Comparison of ENCODE assay signal across 21 cellular contexts in genomic region chr5:113265190-113265589, GRCh38.
DNase-seq lines count a peak whose midpoint lies in the region; ATAC-seq and TF ChIP-seq lines count a peak whose summit lies in the region.
"Had no signal": no experiment of that assay in that cellular context is flagged by ENCODE, and none has a peak within 500 bp of the region (broad histone marks: within the 10 kb centered on the region; RNA-seq: fewer than 3 reads in every experiment).

No MANE protein-coding gene starts in this region.

- DNase-seq in RWPE1 (ENCODE audit: low spot score) (no peak), glutamatergic neuron (no peak), NCI-H524 (lab: John Stamatoyannopoulos, UW) (no peak), SIG-M5 treated with dmso at 0.1 percent for 504 hours (lab: John Stamatoyannopoulos, UW; ENCODE audit: unreplicated experiment) (no peak)
- DNase-seq: C1 segment of cervical spinal cord, COR-L47, GM23248, KG1, MM.1S, NCI-H2029, NCI-H446, NCI-H526, SJCRH30 had no signal

- peaks cover 45% of the 10 kb centered on the region for H3K4me1 ChIP-seq in HEK293 (ENCODE audit: control insufficient read depth, insufficient read depth, low read length)
- H3K4me1 ChIP-seq in parathyroid adenoma: peaks cover 77% of the 10 kb centered on the region
- H3K4me1 ChIP-seq: A549 had no signal

- H3K27ac ChIP-seq in HEK293 (ENCODE audit: extremely low read depth, low read depth, low read length) (no peak overlapping the region), RWPE1 (peak overlapping the region; percentile 75), parathyroid adenoma (peak overlapping the region; percentile 79)
- H3K27ac ChIP-seq: A549, GM23248, SJCRH30 had no signal

- POLR2A ChIA-PET in HEK293 (lab: Yijun Ruan, JAX): no interaction called here
- POLR2A ChIA-PET in RWPE1 (lab: Yijun Ruan, JAX; ENCODE audit: low non-redundant PET): no interaction called here

- no peak for ATAC-seq in GM19328 (IDR thresholded peaks at IDR 0.05; ENCODE audit: unreplicated experiment)
- ATAC-seq: A549, Panc1, SK-N-SH treated with all-trans-retinoic acid at 6 μM for 48 hours had no signal

- peak overlapping the region; percentile 5 for H3K4me3 Mint-ChIP-seq in glutamatergic neuron (ENCODE audit: unreplicated experiment)
- H3K4me3 Mint-ChIP-seq: CD4-positive, alpha-beta memory T cell had no signal

- H3K9me3 Mint-ChIP-seq in glutamatergic neuron (ENCODE audit: unreplicated experiment): peaks cover 3% of the 10 kb centered on the region

- H3K27ac Mint-ChIP-seq in glutamatergic neuron (ENCODE audit: unreplicated experiment): no peak overlapping the region
- H3K27ac Mint-ChIP-seq: CD4-positive, alpha-beta memory T cell had no signal

- no peaks in the 10 kb centered on the region for H3K36me3 ChIP-seq in HEK293 (ENCODE audit: control insufficient read depth in 2 of 2, insufficient read depth in 1 of 2, low read length in 2 of 2)
- no peaks in the 10 kb centered on the region for H3K36me3 ChIP-seq in parathyroid adenoma (ENCODE audit: control insufficient read depth, insufficient read depth, low read length)
- H3K36me3 ChIP-seq: HAP-1, SJCRH30 had no signal

- H3K4me2 ChIP-seq in parathyroid adenoma (ENCODE audit: low read length): peak overlapping the region; percentile 24
- H3K4me2 ChIP-seq: A549 had no signal

- TF ChIP-seq CTCF in HEK293 (tag by site-specific recombination; IDR thresholded peaks at IDR 0.05) (no peak), RWPE1 (conservative IDR thresholded peaks at IDR 0.05; ENCODE audit: low read depth) (no peak), glutamatergic neuron (IDR thresholded peaks at IDR 0.05; ENCODE audit: partially characterized antibody, unreplicated experiment) (no peak), parathyroid adenoma (IDR thresholded peaks at IDR 0.05) (no peak)

- peaks cover 74% of the 10 kb centered on the region for H3K79me2 ChIP-seq in parathyroid adenoma

- H3K9me3 ChIP-seq in HEK293 (ENCODE audit: control insufficient read depth, insufficient read depth, low read depth, low read length) (no peaks in the 10 kb centered on the region), parathyroid adenoma (ENCODE audit: control insufficient read depth, low read length) (no peaks in the 10 kb centered on the region)
- H3K9me3 ChIP-seq: A549, HAP-1 had no signal

- peaks cover 38% of the 10 kb centered on the region for H3K4me1 Mint-ChIP-seq in glutamatergic neuron (ENCODE audit: low read depth, unreplicated experiment)

- no peaks in the 10 kb centered on the region for H3K36me3 Mint-ChIP-seq in glutamatergic neuron (ENCODE audit: unreplicated experiment)
- H3K36me3 Mint-ChIP-seq: CD4-positive, alpha-beta memory T cell had no signal

- no peak overlapping the region for H3K9ac ChIP-seq in parathyroid adenoma
- H3K9ac ChIP-seq: GM23248 had no signal

- H3K27me3 ChIP-seq in parathyroid adenoma (ENCODE audit: control insufficient read depth, insufficient read depth, low read length): no peaks in the 10 kb centered on the region
- H3K27me3 ChIP-seq: SJCRH30 had no signal

- no peak overlapping the region for H2AFZ ChIP-seq in parathyroid adenoma
- H2AFZ ChIP-seq: GM23248 had no signal

- CTCF ChIA-PET in HEK293 (lab: Yijun Ruan, JAX): interaction anchor here (0.6 kb wide), 1 partner anchor 489 kb away, joined by 3 read pairs; no protein-coding TSS in a partner anchor
- CTCF ChIA-PET in RWPE1 (lab: Yijun Ruan, JAX): no interaction called here

- H3K27me3 Mint-ChIP-seq in glutamatergic neuron (ENCODE audit: unreplicated experiment): no peaks in the 10 kb centered on the region
- H3K27me3 Mint-ChIP-seq: CD4-positive, alpha-beta memory T cell had no signal

- no peak overlapping the region for H3K4me3 ChIP-seq in HEK293 (ENCODE audit: low read depth, low read length)
- no peak overlapping the region for H3K4me3 ChIP-seq in parathyroid adenoma (ENCODE audit: low read depth, low read length)
- H3K4me3 ChIP-seq: A549, GM23248, HAP-1, SJCRH30 had no signal

TF ChIP-seq in HEK293, 187 proteins besides CTCF, POLR2A, EP300 and RAD21:
- TF ChIP-seq ZNF529 (tag by site-specific recombination; IDR thresholded peaks at IDR 0.05; ENCODE audit: insufficient replicate concordance) (no peak), ZNF629 (tag by site-specific recombination; IDR thresholded peaks at IDR 0.05) (peak; percentile 89)
